9 cellular contexts compared by ENCODE assay signal in the genomic region with DNA sequence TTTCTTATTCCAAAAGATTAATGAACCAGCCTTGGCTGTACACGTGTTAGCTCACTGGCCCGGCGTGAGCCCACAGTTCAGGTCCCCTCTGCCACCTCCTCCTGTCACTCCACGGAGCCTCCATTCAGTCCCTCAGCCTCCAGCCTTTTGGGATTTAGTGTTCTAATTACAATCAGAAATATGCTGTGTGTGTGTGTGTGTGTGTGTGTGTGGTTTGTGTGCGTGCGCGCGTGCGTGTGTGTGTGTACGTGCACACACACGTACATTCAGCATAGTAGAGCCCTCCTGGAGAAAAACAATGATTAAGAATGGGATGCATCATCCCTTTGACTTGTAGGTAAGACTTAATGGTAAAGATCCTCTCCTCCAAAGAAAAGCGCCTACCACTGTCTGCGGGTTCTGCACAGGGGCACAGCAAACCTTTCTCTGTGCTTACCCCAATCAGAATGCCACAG. TPM values are rescaled to one million over a fixed set of nuclear protein-coding genes. Genes with fewer than 3 reads are reported as not detected.
DNase-seq lines count a peak whose midpoint lies in the region; ATAC-seq and TF ChIP-seq lines count a peak whose summit lies in the region.
"Had no signal": no experiment of that assay in that cellular context is flagged by ENCODE, and none has a peak within 500 bp of the region (broad histone marks: within the 10 kb centered on the region; RNA-seq: fewer than 3 reads in every experiment).

No MANE protein-coding gene starts in this region.

- H3K4me1 Mint-ChIP-seq in stimulated activated naive CD8-positive, alpha-beta T cell treated with anti-CD3 and anti-CD28 coated beads, Interleukin-15, Interleukin-2, amounts not matched to agents 100 ng/mL and 50 ng/mL, for 24 hours (ENCODE audit: low read depth) = peaks cover 39% of the 10 kb centered on the region

- no peak overlapping the region for H3K27ac Mint-ChIP-seq in stimulated activated naive CD8-positive, alpha-beta T cell treated with anti-CD3 and anti-CD28 coated beads, Interleukin-15, Interleukin-2, amounts not matched to agents 100 ng/mL and 50 ng/mL, for 24 hours

- H3K4me1 ChIP-seq in colonic mucosa = no peaks in the 10 kb centered on the region
- H3K4me1 ChIP-seq in muscle layer of duodenum (ENCODE audit: control insufficient read depth in 1 of 2, insufficient read depth in 2 of 2, low read length in 2 of 2) = peaks cover 0 to 13% of the 10 kb centered on the region in 2 donors

- H3K4me3 ChIP-seq in colonic mucosa (peak overlapping the region; percentile 65), muscle layer of duodenum (ENCODE audit: low read depth in 1 of 2, low read length in 2 of 2) (peak overlapping the region; percentile 51 to 67)

- H3K9me3 ChIP-seq in colonic mucosa (no peaks in the 10 kb centered on the region), muscle layer of duodenum (ENCODE audit: control insufficient read depth in 1 of 2, low read length in 2 of 2) (peaks cover 0 to 1% of the 10 kb centered on the region in 2 donors)

- H3K36me3 ChIP-seq in colonic mucosa (no peaks in the 10 kb centered on the region), muscle layer of duodenum (ENCODE audit: control insufficient read depth in 1 of 2, insufficient read depth in 2 of 2, low read length in 2 of 2) (no peaks in the 10 kb centered on the region)

- no peak for ATAC-seq in stimulated activated naive CD8-positive, alpha-beta T cell treated with anti-CD3 and anti-CD28 coated beads, Interleukin-15, Interleukin-2, amounts not matched to agents 100 U/mL and 50 U/mL, for 24 hours
- no peak for ATAC-seq in HG03175 (IDR thresholded peaks at IDR 0.05; ENCODE audit: unreplicated experiment)

- H3K9me3 Mint-ChIP-seq in stimulated activated naive CD8-positive, alpha-beta T cell treated with anti-CD3 and anti-CD28 coated beads, Interleukin-15, Interleukin-2, amounts not matched to agents 100 ng/mL and 50 ng/mL, for 24 hours = no peaks in the 10 kb centered on the region

- intact Hi-C loops in colonic mucosa (cut with DNase I) = no loop called here

- H3K4me3 Mint-ChIP-seq in stimulated activated naive CD8-positive, alpha-beta T cell treated with anti-CD3 and anti-CD28 coated beads, Interleukin-15, Interleukin-2, amounts not matched to agents 100 ng/mL and 50 ng/mL, for 24 hours = peak overlapping the region; percentile 78

- H3K9ac ChIP-seq in colonic mucosa (ENCODE audit: low read depth in 2 of 2, low read length in 2 of 2) = peak overlapping the region; percentile 62 to 93

- TF ChIP-seq CTCF in colonic mucosa (IDR thresholded peaks at IDR 0.05) = no peak

- no peak for DNase-seq in stimulated activated naive CD8-positive, alpha-beta T cell treated with anti-CD3 and anti-CD28 coated beads, Interleukin-15, Interleukin-2, amounts not matched to agents 100 U/mL and 50 U/mL, for 24 hours
- no peak for DNase-seq in colonic mucosa
- no peak for DNase-seq in GM19238 (ENCODE audit: insufficient read length, low spot score)
- no peak for DNase-seq in cerebellum (ENCODE audit: low spot score)
- DNase-seq in activated CD8-positive, alpha-beta memory T cell treated with anti-CD3 and anti-CD28 coated beads for 24 hours = no peak
- DNase-seq: NCI-H1436 had no signal

- H3K27me3 ChIP-seq in colonic mucosa (no peaks in the 10 kb centered on the region), muscle layer of duodenum (ENCODE audit: low read depth, low read length) (no peaks in the 10 kb centered on the region)

- H3K36me3 Mint-ChIP-seq in stimulated activated naive CD8-positive, alpha-beta T cell treated with anti-CD3 and anti-CD28 coated beads, Interleukin-15, Interleukin-2, amounts not matched to agents 100 ng/mL and 50 ng/mL, for 24 hours (ENCODE audit: low read depth) = no peaks in the 10 kb centered on the region

- H3K27ac ChIP-seq in colonic mucosa (peak overlapping the region; percentile 56), muscle layer of duodenum (ENCODE audit: low read length) (no peak overlapping the region)

- H3K27me3 Mint-ChIP-seq in stimulated activated naive CD8-positive, alpha-beta T cell treated with anti-CD3 and anti-CD28 coated beads, Interleukin-15, Interleukin-2, amounts not matched to agents 100 ng/mL and 50 ng/mL, for 24 hours = peaks cover 74% of the 10 kb centered on the region

RNA-seq across cellular contexts. Expression of gene CA12, which starts 0.8 kb away (rescaled TPM):
- 100 to 1,000 TPM; 290 to 339 TPM for total RNA-seq in colonic mucosa
- total RNA-seq in cerebellum = 39.9 TPM
